1 cellular context compared by ENCODE assay signal in the genomic region with DNA sequence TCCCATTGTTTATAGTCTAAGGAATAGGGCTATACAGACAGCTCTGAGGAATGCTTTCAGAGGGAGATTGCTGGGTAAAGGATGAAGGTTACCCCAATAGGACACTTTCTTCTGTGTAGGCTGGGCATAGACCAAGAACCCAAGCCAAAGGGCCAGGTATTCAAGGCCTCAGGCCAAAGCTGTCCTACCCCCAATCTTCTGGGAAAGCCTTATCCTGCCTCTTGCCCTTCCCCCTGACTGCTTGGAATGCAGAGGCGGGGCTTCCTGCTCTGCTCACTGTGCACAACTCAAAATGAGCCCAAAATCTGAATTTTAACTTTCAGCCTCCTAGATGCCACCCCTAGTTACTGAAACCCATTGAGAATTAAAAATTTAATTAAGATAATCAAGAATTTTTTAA.
TF ChIP-seq lines count a peak whose summit lies in the region.

No MANE protein-coding gene starts in this region.

TF ChIP-seq in WTC11, 78 proteins besides CTCF, POLR2A, EP300 and RAD21 (continued from another document):
- TF ChIP-seq ZNF396 (CRISPR knock-in tag; IDR thresholded peaks at IDR 0.05; ENCODE audit: borderline replicate concordance), result no peak
- no peak for TF ChIP-seq HMGA2 (CRISPR knock-in tag; IDR thresholded peaks at IDR 0.05)
- TF ChIP-seq ATF6 (CRISPR knock-in tag; IDR thresholded peaks at IDR 0.05), result no peak
- TF ChIP-seq, protein P1, sequence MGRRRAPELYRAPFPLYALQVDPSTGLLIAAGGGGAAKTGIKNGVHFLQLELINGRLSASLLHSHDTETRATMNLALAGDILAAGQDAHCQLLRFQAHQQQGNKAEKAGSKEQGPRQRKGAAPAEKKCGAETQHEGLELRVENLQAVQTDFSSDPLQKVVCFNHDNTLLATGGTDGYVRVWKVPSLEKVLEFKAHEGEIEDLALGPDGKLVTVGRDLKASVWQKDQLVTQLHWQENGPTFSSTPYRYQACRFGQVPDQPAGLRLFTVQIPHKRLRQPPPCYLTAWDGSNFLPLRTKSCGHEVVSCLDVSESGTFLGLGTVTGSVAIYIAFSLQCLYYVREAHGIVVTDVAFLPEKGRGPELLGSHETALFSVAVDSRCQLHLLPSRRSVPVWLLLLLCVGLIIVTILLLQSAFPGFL (CRISPR knock-in tag; IDR thresholded peaks at IDR 0.05; ENCODE audit: borderline replicate concordance), result no peak
- TF ChIP-seq, protein P2, sequence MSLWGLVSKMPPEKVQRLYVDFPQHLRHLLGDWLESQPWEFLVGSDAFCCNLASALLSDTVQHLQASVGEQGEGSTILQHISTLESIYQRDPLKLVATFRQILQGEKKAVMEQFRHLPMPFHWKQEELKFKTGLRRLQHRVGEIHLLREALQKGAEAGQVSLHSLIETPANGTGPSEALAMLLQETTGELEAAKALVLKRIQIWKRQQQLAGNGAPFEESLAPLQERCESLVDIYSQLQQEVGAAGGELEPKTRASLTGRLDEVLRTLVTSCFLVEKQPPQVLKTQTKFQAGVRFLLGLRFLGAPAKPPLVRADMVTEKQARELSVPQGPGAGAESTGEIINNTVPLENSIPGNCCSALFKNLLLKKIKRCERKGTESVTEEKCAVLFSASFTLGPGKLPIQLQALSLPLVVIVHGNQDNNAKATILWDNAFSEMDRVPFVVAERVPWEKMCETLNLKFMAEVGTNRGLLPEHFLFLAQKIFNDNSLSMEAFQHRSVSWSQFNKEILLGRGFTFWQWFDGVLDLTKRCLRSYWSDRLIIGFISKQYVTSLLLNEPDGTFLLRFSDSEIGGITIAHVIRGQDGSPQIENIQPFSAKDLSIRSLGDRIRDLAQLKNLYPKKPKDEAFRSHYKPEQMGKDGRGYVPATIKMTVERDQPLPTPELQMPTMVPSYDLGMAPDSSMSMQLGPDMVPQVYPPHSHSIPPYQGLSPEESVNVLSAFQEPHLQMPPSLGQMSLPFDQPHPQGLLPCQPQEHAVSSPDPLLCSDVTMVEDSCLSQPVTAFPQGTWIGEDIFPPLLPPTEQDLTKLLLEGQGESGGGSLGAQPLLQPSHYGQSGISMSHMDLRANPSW (CRISPR knock-in tag; conservative IDR thresholded peaks at IDR 0.05; ENCODE audit: low read depth), result no peak
- TF ChIP-seq, protein P3, sequence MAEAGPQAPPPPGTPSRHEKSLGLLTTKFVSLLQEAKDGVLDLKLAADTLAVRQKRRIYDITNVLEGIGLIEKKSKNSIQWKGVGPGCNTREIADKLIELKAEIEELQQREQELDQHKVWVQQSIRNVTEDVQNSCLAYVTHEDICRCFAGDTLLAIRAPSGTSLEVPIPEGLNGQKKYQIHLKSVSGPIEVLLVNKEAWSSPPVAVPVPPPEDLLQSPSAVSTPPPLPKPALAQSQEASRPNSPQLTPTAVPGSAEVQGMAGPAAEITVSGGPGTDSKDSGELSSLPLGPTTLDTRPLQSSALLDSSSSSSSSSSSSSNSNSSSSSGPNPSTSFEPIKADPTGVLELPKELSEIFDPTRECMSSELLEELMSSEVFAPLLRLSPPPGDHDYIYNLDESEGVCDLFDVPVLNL (CRISPR knock-in tag; IDR thresholded peaks at IDR 0.05; ENCODE audit: borderline replicate concordance, low read depth), result no peak
- TF ChIP-seq EMX1 (CRISPR knock-in tag; IDR thresholded peaks at IDR 0.05), result no peak
